Comparison of ENCODE assay signal across 1 cellular context in genomic region chr1:226425431-226426031, GRCh38.
TF ChIP-seq lines count a peak whose summit lies in the region.

No MANE protein-coding gene starts in this region.

TF ChIP-seq in GM12878, 131 proteins besides CTCF, POLR2A, EP300 and RAD21 (continued from another document):
- TF ChIP-seq, protein P1, sequence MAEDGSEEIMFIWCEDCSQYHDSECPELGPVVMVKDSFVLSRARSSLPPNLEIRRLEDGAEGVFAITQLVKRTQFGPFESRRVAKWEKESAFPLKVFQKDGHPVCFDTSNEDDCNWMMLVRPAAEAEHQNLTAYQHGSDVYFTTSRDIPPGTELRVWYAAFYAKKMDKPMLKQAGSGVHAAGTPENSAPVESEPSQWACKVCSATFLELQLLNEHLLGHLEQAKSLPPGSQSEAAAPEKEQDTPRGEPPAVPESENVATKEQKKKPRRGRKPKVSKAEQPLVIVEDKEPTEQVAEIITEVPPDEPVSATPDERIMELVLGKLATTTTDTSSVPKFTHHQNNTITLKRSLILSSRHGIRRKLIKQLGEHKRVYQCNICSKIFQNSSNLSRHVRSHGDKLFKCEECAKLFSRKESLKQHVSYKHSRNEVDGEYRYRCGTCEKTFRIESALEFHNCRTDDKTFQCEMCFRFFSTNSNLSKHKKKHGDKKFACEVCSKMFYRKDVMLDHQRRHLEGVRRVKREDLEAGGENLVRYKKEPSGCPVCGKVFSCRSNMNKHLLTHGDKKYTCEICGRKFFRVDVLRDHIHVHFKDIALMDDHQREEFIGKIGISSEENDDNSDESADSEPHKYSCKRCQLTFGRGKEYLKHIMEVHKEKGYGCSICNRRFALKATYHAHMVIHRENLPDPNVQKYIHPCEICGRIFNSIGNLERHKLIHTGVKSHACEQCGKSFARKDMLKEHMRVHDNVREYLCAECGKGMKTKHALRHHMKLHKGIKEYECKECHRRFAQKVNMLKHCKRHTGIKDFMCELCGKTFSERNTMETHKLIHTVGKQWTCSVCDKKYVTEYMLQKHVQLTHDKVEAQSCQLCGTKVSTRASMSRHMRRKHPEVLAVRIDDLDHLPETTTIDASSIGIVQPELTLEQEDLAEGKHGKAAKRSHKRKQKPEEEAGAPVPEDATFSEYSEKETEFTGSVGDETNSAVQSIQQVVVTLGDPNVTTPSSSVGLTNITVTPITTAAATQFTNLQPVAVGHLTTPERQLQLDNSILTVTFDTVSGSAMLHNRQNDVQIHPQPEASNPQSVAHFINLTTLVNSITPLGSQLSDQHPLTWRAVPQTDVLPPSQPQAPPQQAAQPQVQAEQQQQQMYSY (CRISPR knock-in tag; IDR thresholded peaks at IDR 0.05), result no peak
- TF ChIP-seq RFX5 (IDR thresholded peaks at IDR 0.05; ENCODE audit: low read depth, low read length) (no peak), WRNIP1 (IDR thresholded peaks at IDR 0.05; ENCODE audit: borderline replicate concordance, low read depth, low read length) (no peak), CBX5 (IDR thresholded peaks at IDR 0.05; ENCODE audit: low read depth) (peak; percentile 55; the same call in 1 of the 2 replicates), RELB (IDR thresholded peaks at IDR 0.05; ENCODE audit: low read depth) (no peak), FOXK2 (IDR thresholded peaks at IDR 0.05) (no peak), EED (IDR thresholded peaks at IDR 0.05; ENCODE audit: low read depth) (peak; percentile 34; the same call in 1 of the 2 replicates), CBX3 (IDR thresholded peaks at IDR 0.05; ENCODE audit: borderline replicate concordance, low read depth) (no peak), POU2F2 (IDR thresholded peaks at IDR 0.05; ENCODE audit: borderline replicate concordance, low read depth, low read length) (no peak), IKZF2 (IDR thresholded peaks at IDR 0.05) (0 out of 4 replicates have a peak, but pooled peaks of 1 of the 2 experiments have one; percentile 15), BRCA1 (IDR thresholded peaks at IDR 0.05; ENCODE audit: low read depth, low read length) (no peak), JUNB (IDR thresholded peaks at IDR 0.05) (peak; percentile 26; the same call in 1 of the 2 replicates), ZNF592 (IDR thresholded peaks at IDR 0.05) (no peak), NFIC (IDR thresholded peaks at IDR 0.05; ENCODE audit: low read depth, low read length) (0 out of 2 replicates have a peak, but pooled peaks have one; percentile 29), BMI1 (IDR thresholded peaks at IDR 0.05; ENCODE audit: borderline replicate concordance) (no peak), PKNOX1 (IDR thresholded peaks at IDR 0.05) (no peak), HCFC1 (IDR thresholded peaks at IDR 0.05; ENCODE audit: low read length) (no peak), NR2F1 (conservative IDR thresholded peaks at IDR 0.05) (no peak), RCOR1 (conservative IDR thresholded peaks at IDR 0.05; ENCODE audit: low read depth, low read length) (no peak), CHD2 (IDR thresholded peaks at IDR 0.05; ENCODE audit: borderline replicate concordance, low read depth, low read length) (no peak), REST (IDR thresholded peaks at IDR 0.05; ENCODE audit: low read depth, low read length) (no peak), YY1 (IDR thresholded peaks at IDR 0.05; ENCODE audit: low read depth, low read length) (no peak), MYC (IDR thresholded peaks at IDR 0.05; ENCODE audit: insufficient read depth, insufficient read length, insufficient replicate concordance, low read length, severe bottlenecking) (no peak)
- TF ChIP-seq, protein P2, sequence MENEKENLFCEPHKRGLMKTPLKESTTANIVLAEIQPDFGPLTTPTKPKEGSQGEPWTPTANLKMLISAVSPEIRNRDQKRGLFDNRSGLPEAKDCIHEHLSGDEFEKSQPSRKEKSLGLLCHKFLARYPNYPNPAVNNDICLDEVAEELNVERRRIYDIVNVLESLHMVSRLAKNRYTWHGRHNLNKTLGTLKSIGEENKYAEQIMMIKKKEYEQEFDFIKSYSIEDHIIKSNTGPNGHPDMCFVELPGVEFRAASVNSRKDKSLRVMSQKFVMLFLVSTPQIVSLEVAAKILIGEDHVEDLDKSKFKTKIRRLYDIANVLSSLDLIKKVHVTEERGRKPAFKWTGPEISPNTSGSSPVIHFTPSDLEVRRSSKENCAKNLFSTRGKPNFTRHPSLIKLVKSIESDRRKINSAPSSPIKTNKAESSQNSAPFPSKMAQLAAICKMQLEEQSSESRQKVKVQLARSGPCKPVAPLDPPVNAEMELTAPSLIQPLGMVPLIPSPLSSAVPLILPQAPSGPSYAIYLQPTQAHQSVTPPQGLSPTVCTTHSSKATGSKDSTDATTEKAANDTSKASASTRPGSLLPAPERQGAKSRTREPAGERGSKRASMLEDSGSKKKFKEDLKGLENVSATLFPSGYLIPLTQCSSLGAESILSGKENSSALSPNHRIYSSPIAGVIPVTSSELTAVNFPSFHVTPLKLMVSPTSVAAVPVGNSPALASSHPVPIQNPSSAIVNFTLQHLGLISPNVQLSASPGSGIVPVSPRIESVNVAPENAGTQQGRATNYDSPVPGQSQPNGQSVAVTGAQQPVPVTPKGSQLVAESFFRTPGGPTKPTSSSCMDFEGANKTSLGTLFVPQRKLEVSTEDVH (IDR thresholded peaks at IDR 0.05; ENCODE audit: low read depth, partially characterized antibody), result no peak
- TF ChIP-seq, protein P3, sequence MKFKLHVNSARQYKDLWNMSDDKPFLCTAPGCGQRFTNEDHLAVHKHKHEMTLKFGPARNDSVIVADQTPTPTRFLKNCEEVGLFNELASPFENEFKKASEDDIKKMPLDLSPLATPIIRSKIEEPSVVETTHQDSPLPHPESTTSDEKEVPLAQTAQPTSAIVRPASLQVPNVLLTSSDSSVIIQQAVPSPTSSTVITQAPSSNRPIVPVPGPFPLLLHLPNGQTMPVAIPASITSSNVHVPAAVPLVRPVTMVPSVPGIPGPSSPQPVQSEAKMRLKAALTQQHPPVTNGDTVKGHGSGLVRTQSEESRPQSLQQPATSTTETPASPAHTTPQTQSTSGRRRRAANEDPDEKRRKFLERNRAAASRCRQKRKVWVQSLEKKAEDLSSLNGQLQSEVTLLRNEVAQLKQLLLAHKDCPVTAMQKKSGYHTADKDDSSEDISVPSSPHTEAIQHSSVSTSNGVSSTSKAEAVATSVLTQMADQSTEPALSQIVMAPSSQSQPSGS (IDR thresholded peaks at IDR 0.05; ENCODE audit: low read length), result peak; percentile 48; the same call in 1 of the 2 replicates
- TF ChIP-seq, protein P4, sequence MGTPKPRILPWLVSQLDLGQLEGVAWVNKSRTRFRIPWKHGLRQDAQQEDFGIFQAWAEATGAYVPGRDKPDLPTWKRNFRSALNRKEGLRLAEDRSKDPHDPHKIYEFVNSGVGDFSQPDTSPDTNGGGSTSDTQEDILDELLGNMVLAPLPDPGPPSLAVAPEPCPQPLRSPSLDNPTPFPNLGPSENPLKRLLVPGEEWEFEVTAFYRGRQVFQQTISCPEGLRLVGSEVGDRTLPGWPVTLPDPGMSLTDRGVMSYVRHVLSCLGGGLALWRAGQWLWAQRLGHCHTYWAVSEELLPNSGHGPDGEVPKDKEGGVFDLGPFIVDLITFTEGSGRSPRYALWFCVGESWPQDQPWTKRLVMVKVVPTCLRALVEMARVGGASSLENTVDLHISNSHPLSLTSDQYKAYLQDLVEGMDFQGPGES (IDR thresholded peaks at IDR 0.05), result no peak
